In genomic region chr2:197914778-197915177, GRCh38 we compare ENCODE assay signal across 21 cellular contexts.
A peak's percentile ranks its signal among the peaks of the same experiment; 100 is the strongest.
DNase-seq lines count a peak whose midpoint lies in the region; ATAC-seq, FAIRE-seq and TF ChIP-seq lines count a peak whose summit lies in the region.
"Had no signal": no experiment of that assay in that cellular context is flagged by ENCODE, and none has a peak within 500 bp of the region (broad histone marks: within the 10 kb centered on the region; RNA-seq: fewer than 3 reads in every experiment).

No MANE protein-coding gene starts in this region.

- no peaks in the 10 kb centered on the region for H3K36me3 Mint-ChIP-seq in activated naive CD8-positive, alpha-beta T cell treated with anti-CD3 and anti-CD28 coated beads, Interleukin-2, amount 50 U/mL, for 24 hours (ENCODE audit: low read depth)

- H3K4me1 ChIP-seq in left ventricle myocardium inferior (peaks cover 63% of the 10 kb centered on the region), right atrium auricular region (peaks cover 0 to 35% of the 10 kb centered on the region in 2 donors), gastrocnemius medialis (peaks cover 27 to 41% of the 10 kb centered on the region in 2 donors), kidney (ENCODE audit: control insufficient read depth in 1 of 2, insufficient read depth in 1 of 2, low read depth in 1 of 2, low read length in 2 of 2) (peaks cover 8 to 12% of the 10 kb centered on the region in 2 donors)
- H3K4me1 ChIP-seq: Caco-2, HAP-1 had no signal

- H3K27me3 Mint-ChIP-seq in activated naive CD8-positive, alpha-beta T cell treated with anti-CD3 and anti-CD28 coated beads, Interleukin-2, amount 50 U/mL, for 24 hours: peaks cover 2% of the 10 kb centered on the region
- H3K27me3 Mint-ChIP-seq: CD4-positive, alpha-beta T cell had no signal

- ATAC-seq in gastrocnemius medialis: peak; percentile 66 to 91
- no peak for ATAC-seq in activated naive CD8-positive, alpha-beta T cell treated with anti-CD3 and anti-CD28 coated beads, Interleukin-2, amount 50 U/mL, for 24 hours
- ATAC-seq: GM12878 had no signal

- H3K27me3 ChIP-seq in left ventricle myocardium inferior (ENCODE audit: low read depth) (no peaks in the 10 kb centered on the region), right atrium auricular region (no peaks in the 10 kb centered on the region), gastrocnemius medialis (no peaks in the 10 kb centered on the region)
- H3K27me3 ChIP-seq: SJCRH30 had no signal

- H3K9ac ChIP-seq in kidney (ENCODE audit: low read length in 2 of 2): no peak overlapping the region
- H3K9ac ChIP-seq: GM23248 had no signal

- intact Hi-C loops in left ventricle myocardium inferior (cut with micrococcal nuclease) (no loop called here), gastrocnemius medialis (cut with DNase I; ENCODE audit: low total_unique reads) (no loop called here), kidney (cut with DNase I) (no loop called here)

- in situ Hi-C loops in gastrocnemius medialis (cut with MboI; ENCODE audit: low sequenced_read_pairs in 4 of 4): no loop called here

- H3K9me3 Mint-ChIP-seq in activated naive CD8-positive, alpha-beta T cell treated with anti-CD3 and anti-CD28 coated beads, Interleukin-2, amount 50 U/mL, for 24 hours: peaks cover 4% of the 10 kb centered on the region

- H3K4me1 Mint-ChIP-seq in activated naive CD8-positive, alpha-beta T cell treated with anti-CD3 and anti-CD28 coated beads, Interleukin-2, amount 50 U/mL, for 24 hours: peaks cover 15% of the 10 kb centered on the region

- no peak for DNase-seq in left ventricle myocardium inferior
- no peak for DNase-seq in right atrium auricular region (ENCODE audit: low spot score)
- DNase-seq in amniotic epithelial cell (ENCODE audit: low read depth): peak; percentile 64
- peak; percentile 39 for DNase-seq in fibroblast of the aortic adventitia (ENCODE audit: low read depth)
- DNase-seq in gastrocnemius medialis: no peak
- no peak for DNase-seq in SKM-1 (lab: John Stamatoyannopoulos, UW; ENCODE audit: unreplicated experiment)
- no peak for DNase-seq in kidney
- DNase-seq in activated naive CD8-positive, alpha-beta T cell treated with anti-CD3 and anti-CD28 coated beads, Interleukin-2, amount 50 U/mL, for 24 hours: no peak
- DNase-seq: Caco-2; CD4-positive, alpha-beta T cell; DND-41; KBM-7; NCI-H1092; NCI-H1436 treated with DMSO at 0.1 percent for 48 hours; NCI-H1930; NCI-H510A; SJCRH30 had no signal

- H3K27ac ChIP-seq in left ventricle myocardium inferior (replicated peaks): peak overlapping the region; percentile 4
- no peak overlapping the region for H3K27ac ChIP-seq in right atrium auricular region
- H3K27ac ChIP-seq in gastrocnemius medialis: peak overlapping the region in 2 of 4 donors; percentile 10 to 66
- no peak overlapping the region for H3K27ac ChIP-seq in kidney (ENCODE audit: low read depth in 2 of 2, low read length in 2 of 2)
- H3K27ac ChIP-seq: RWPE1, SJCRH30 had no signal

- TF ChIP-seq CTCF in left ventricle myocardium inferior (IDR thresholded peaks at IDR 0.05; ENCODE audit: borderline replicate concordance) (no peak), right atrium auricular region (IDR thresholded peaks at IDR 0.05) (no peak), fibroblast of the aortic adventitia (IDR thresholded peaks at IDR 0.05; ENCODE audit: insufficient read depth, low read length) (no peak), gastrocnemius medialis (IDR thresholded peaks at IDR 0.05 in 4 of 5, conservative IDR thresholded peaks at IDR 0.05 in 1 of 5) (no peak), kidney (IDR thresholded peaks at IDR 0.05; ENCODE audit: borderline replicate concordance, extremely low read depth, insufficient read depth) (no peak)

- no peak overlapping the region for H3K27ac Mint-ChIP-seq in activated naive CD8-positive, alpha-beta T cell treated with anti-CD3 and anti-CD28 coated beads, Interleukin-2, amount 50 U/mL, for 24 hours
- H3K27ac Mint-ChIP-seq: CD4-positive, alpha-beta T cell had no signal

- no peak for TF ChIP-seq POLR2A in gastrocnemius medialis (IDR thresholded peaks at IDR 0.05)

- H3K36me3 ChIP-seq in left ventricle myocardium inferior (no peaks in the 10 kb centered on the region), right atrium auricular region (no peaks in the 10 kb centered on the region), gastrocnemius medialis (no peaks in the 10 kb centered on the region), kidney (ENCODE audit: control insufficient read depth in 1 of 2, insufficient read depth in 2 of 2, low read length in 2 of 2) (no peaks in the 10 kb centered on the region)
- H3K36me3 ChIP-seq: HAP-1, SJCRH30 had no signal

- no peak for FAIRE-seq in kidney (lab: Jason Lieb, UNC)
- FAIRE-seq: GM12878 had no signal

- H3K4me3 Mint-ChIP-seq in activated naive CD8-positive, alpha-beta T cell treated with anti-CD3 and anti-CD28 coated beads, Interleukin-2, amount 50 U/mL, for 24 hours: no peak overlapping the region
- H3K4me3 Mint-ChIP-seq: CD4-positive, alpha-beta T cell had no signal

- H3K4me3 ChIP-seq in left ventricle myocardium inferior (no peak overlapping the region), right atrium auricular region (no peak overlapping the region), fibroblast of the aortic adventitia (ENCODE audit: low read depth, low read length) (no peak overlapping the region), gastrocnemius medialis (no peak overlapping the region), kidney (ENCODE audit: low read length in 2 of 2) (no peak overlapping the region)
- H3K4me3 ChIP-seq: GM12878, GM23248, HAP-1, SJCRH30 had no signal

- no peaks in the 10 kb centered on the region for H3K9me3 ChIP-seq in left ventricle myocardium inferior (replicated peaks)
- no peaks in the 10 kb centered on the region for H3K9me3 ChIP-seq in right atrium auricular region
- H3K9me3 ChIP-seq in gastrocnemius medialis: no peaks in the 10 kb centered on the region
- no peaks in the 10 kb centered on the region for H3K9me3 ChIP-seq in kidney (ENCODE audit: control insufficient read depth in 1 of 2, low read length in 2 of 2)
- H3K9me3 ChIP-seq: Caco-2, HAP-1, SJCRH30 had no signal

Comparison
In these comparisons a context has a peak if more than half of its experiments do, and no peak if none do; other contexts are left out.
1. DNase-seq: peak in amniotic epithelial cell (single experiment) and fibroblast of the aortic adventitia (single experiment); none in left ventricle myocardium inferior (single experiment), right atrium auricular region (single experiment), gastrocnemius medialis (0 of 2), SKM-1 (single experiment), kidney (single experiment) and activated naive CD8-positive, alpha-beta T cell treated with anti-CD3 and anti-CD28 coated beads, Interleukin-2, amount 50 U/mL, for 24 hours (single experiment).